In genomic region chr10:12707461-12708185, GRCh38 we compare ENCODE assay signal across 8 cellular contexts.
DNase-seq lines count a peak whose midpoint lies in the region; ATAC-seq and TF ChIP-seq lines count a peak whose summit lies in the region.

No MANE protein-coding gene starts in this region.

- peak; percentile 68 for ATAC-seq in left colon
- peak; percentile 31 for ATAC-seq in stimulated activated naive CD8-positive, alpha-beta T cell treated with anti-CD3 and anti-CD28 coated beads, Interleukin-15, amount 100 ng/mL, for 72 hours

- no peaks in the 10 kb centered on the region for H3K27me3 Mint-ChIP-seq in MCF 10A (ENCODE audit: insufficient read depth, unreplicated experiment)
- H3K27me3 Mint-ChIP-seq in stimulated activated naive CD8-positive, alpha-beta T cell treated with anti-CD3 and anti-CD28 coated beads, Interleukin-15, amount 100 ng/mL, for 72 hours = no peaks in the 10 kb centered on the region

- H3K79me2 ChIP-seq in ACC112 (ENCODE audit: control insufficient read depth, insufficient read depth, low read length, unreplicated experiment) = no peaks in the 10 kb centered on the region

- no peak overlapping the region for H3K4me3 ChIP-seq in ACC112 (ENCODE audit: low read depth, low read length)
- H3K4me3 ChIP-seq in effector memory CD4-positive, alpha-beta T cell (ENCODE audit: insufficient read depth, low read depth, low read length, poor library complexity, severe bottlenecking) = no peak overlapping the region

- H3K4me1 Mint-ChIP-seq in MCF 10A (ENCODE audit: insufficient read depth, unreplicated experiment) = peaks cover 59% of the 10 kb centered on the region
- H3K4me1 Mint-ChIP-seq in stimulated activated naive CD8-positive, alpha-beta T cell treated with anti-CD3 and anti-CD28 coated beads, Interleukin-15, amount 100 ng/mL, for 72 hours = peaks cover 82% of the 10 kb centered on the region

- no peaks in the 10 kb centered on the region for H3K36me3 ChIP-seq in ACC112 (ENCODE audit: insufficient read depth, low read length)
- H3K36me3 ChIP-seq in effector memory CD4-positive, alpha-beta T cell (ENCODE audit: control insufficient read depth, insufficient read depth, low read length) = no peaks in the 10 kb centered on the region

- BruUV-seq in MCF 10A (replicated peaks; lab: Mats Ljungman, UMichigan) = no TSS peak

- POLR2A ChIA-PET in GM10248 (lab: Yijun Ruan, JAX) = no interaction called here
- POLR2A ChIA-PET in MCF 10A (lab: Yijun Ruan, JAX) = interaction anchor here (0.6 to 1.3 kb wide), 6 partner anchors 10 to 453 kb away, joined by 3 to 5 read pairs (median 3); partner anchors contain the start of gene OPTN

- H3K9me3 Mint-ChIP-seq in MCF 10A (ENCODE audit: unreplicated experiment) = no peaks in the 10 kb centered on the region
- no peaks in the 10 kb centered on the region for H3K9me3 Mint-ChIP-seq in stimulated activated naive CD8-positive, alpha-beta T cell treated with anti-CD3 and anti-CD28 coated beads, Interleukin-15, amount 100 ng/mL, for 72 hours

- peak overlapping the region; percentile 87 for H3K27ac Mint-ChIP-seq in MCF 10A (ENCODE audit: low read depth, unreplicated experiment)
- peak overlapping the region; percentile 46 to 59 for H3K27ac Mint-ChIP-seq in stimulated activated naive CD8-positive, alpha-beta T cell treated with anti-CD3 and anti-CD28 coated beads, Interleukin-15, amount 100 ng/mL, for 72 hours

- H3K4me1 ChIP-seq in ACC112 (ENCODE audit: control insufficient read depth, insufficient read depth, low read length, unreplicated experiment) = peaks cover 81% of the 10 kb centered on the region
- no peaks in the 10 kb centered on the region for H3K4me1 ChIP-seq in effector memory CD4-positive, alpha-beta T cell (ENCODE audit: control insufficient read depth, insufficient read depth, low read length, poor library complexity, severe bottlenecking)

- H3K27ac ChIP-seq in ACC112 (ENCODE audit: low read depth, low read length) = peak overlapping the region; percentile 71
- H3K27ac ChIP-seq in effector memory CD4-positive, alpha-beta T cell (ENCODE audit: insufficient read depth, low read length, poor library complexity, severe bottlenecking) = no peak overlapping the region

- H3K9me3 ChIP-seq in effector memory CD4-positive, alpha-beta T cell (ENCODE audit: control insufficient read depth, low read length) = no peaks in the 10 kb centered on the region

- intact Hi-C loops in MCF 10A (cut with micrococcal nuclease) = loop anchor here (2.0 kb wide), 1 partner anchor 367 kb away; no protein-coding TSS in a partner anchor
- intact Hi-C loops in left colon (cut with DNase I, micrococcal nuclease) = no loop called here

- DNase-seq in GM10248 (ENCODE audit: extremely low spot score) (no peak), OCI-M1 (lab: John Stamatoyannopoulos, UW) (peak; percentile 70), MCF 10A (ENCODE audit: unreplicated experiment) (peak; percentile 66), left colon (peak in 1 of 2 donors; percentile 31), GM19238 (ENCODE audit: insufficient read length, low spot score) (no peak)
- DNase-seq in stimulated activated naive CD8-positive, alpha-beta T cell treated with anti-CD3 and anti-CD28 coated beads, Interleukin-15, amount 100 ng/mL, for 72 hours = peak; percentile 30 to 51
- DNase-seq in effector memory CD4-positive, alpha-beta T cell = no peak

- no peak overlapping the region for H2AFZ ChIP-seq in ACC112 (ENCODE audit: low read length, unreplicated experiment)

- no peaks in the 10 kb centered on the region for H3K27me3 ChIP-seq in ACC112 (ENCODE audit: insufficient read depth, low read length)
- no peaks in the 10 kb centered on the region for H3K27me3 ChIP-seq in effector memory CD4-positive, alpha-beta T cell (replicated peaks; ENCODE audit: control insufficient read depth, insufficient read depth, low read length, poor library complexity, severe bottlenecking)

- CTCF ChIA-PET in GM10248 (lab: Yijun Ruan, JAX) (interaction anchor here (0.7 to 6.9 kb wide), 13 partner anchors 11 to 493 kb away, joined by 3 to 38 read pairs (median 4); no protein-coding TSS in a partner anchor), MCF 10A (lab: Yijun Ruan, JAX) (interaction anchor here (0.6 to 9.0 kb wide), 13 partner anchors 9 to 445 kb away, joined by 3 to 128 read pairs (median 4); no protein-coding TSS in a partner anchor)

- peaks cover 6% of the 10 kb centered on the region for H3K36me3 Mint-ChIP-seq in MCF 10A (ENCODE audit: insufficient read depth, unreplicated experiment)

- TF ChIP-seq CTCF in GM10248 (IDR thresholded peaks at IDR 0.05; ENCODE audit: control extremely low read depth, extremely low read depth, low read depth, missing control alignments) = peak; percentile 51
- TF ChIP-seq CTCF in MCF 10A (IDR thresholded peaks at IDR 0.05; ENCODE audit: unreplicated experiment) = peak; percentile 24

- H3K4me3 Mint-ChIP-seq in MCF 10A (ENCODE audit: unreplicated experiment) = no peak overlapping the region
- H3K4me3 Mint-ChIP-seq in stimulated activated naive CD8-positive, alpha-beta T cell treated with anti-CD3 and anti-CD28 coated beads, Interleukin-15, amount 100 ng/mL, for 72 hours = peak overlapping the region in 1 of 2 donors; percentile 31

Comparison
In these comparisons a context has a peak if more than half of its experiments do, and no peak if none do; other contexts are left out.
1. DNase-seq: peak in OCI-M1 (single experiment), MCF 10A (single experiment) and stimulated activated naive CD8-positive, alpha-beta T cell treated with anti-CD3 and anti-CD28 coated beads, Interleukin-15, amount 100 ng/mL, for 72 hours (2 of 2); none in GM10248 (single experiment), effector memory CD4-positive, alpha-beta T cell (0 of 3) and GM19238 (single experiment).